In genomic region chr7:131927770-131928169, GRCh38 we compare ENCODE assay signal across 16 cellular contexts.
DNase-seq lines count a peak whose midpoint lies in the region; ATAC-seq, FAIRE-seq and TF ChIP-seq lines count a peak whose summit lies in the region.
"Had no signal": no experiment of that assay in that cellular context is flagged by ENCODE, and none has a peak within 500 bp of the region (broad histone marks: within the 10 kb centered on the region; RNA-seq: fewer than 3 reads in every experiment).

No MANE protein-coding gene starts in this region.

- TF ChIP-seq CTCF in HepG2 (CRISPR knock-in tag; IDR thresholded peaks at IDR 0.05) (no peak), right lobe of liver (IDR thresholded peaks at IDR 0.05) (no peak), endothelial cell (IDR thresholded peaks at IDR 0.05; ENCODE audit: unreplicated experiment) (no peak), foreskin keratinocyte (conservative IDR thresholded peaks at IDR 0.05) (no peak)

- in situ Hi-C loops in HepG2 (cut with HindIII; ENCODE audit: extremely low pct_ligation_motif_present, low pct_unique_long_range_greater_than_20kb) = no loop called here

- H3K4me3 ChIP-seq in HepG2 (replicated peaks in 1 of 3; ENCODE audit: insufficient read depth in 1 of 3, low read depth in 2 of 3, low read length in 3 of 3) = no peak overlapping the region
- no peak overlapping the region for H3K4me3 ChIP-seq in right lobe of liver
- H3K4me3 ChIP-seq: BLaER1 treated with 17β-estradiol and CSF1 and Interleukin-3, amounts not matched to agents 10 nM and 100 nM; GM23248 had no signal

- H3K27ac ChIP-seq in HepG2 (ENCODE audit: extremely low read length, insufficient read depth, low read length) = no peak overlapping the region
- H3K27ac ChIP-seq in right lobe of liver = no peak overlapping the region
- H3K27ac ChIP-seq in foreskin keratinocyte = no peak overlapping the region
- H3K27ac ChIP-seq: BLaER1 treated with 17β-estradiol and CSF1 and Interleukin-3, amounts not matched to agents 10 nM and 100 nM; GM23248 had no signal

- CTCF ChIA-PET in HepG2 (lab: Yijun Ruan, JAX; ENCODE audit: low intra/inter-chr PET ratio, low total read pairs) = no interaction called here

- H3K27me3 ChIP-seq in HepG2 (ENCODE audit: control insufficient read depth in 1 of 2, insufficient read depth in 2 of 2, low read length in 2 of 2) = no peaks in the 10 kb centered on the region
- H3K27me3 ChIP-seq in right lobe of liver = no peaks in the 10 kb centered on the region
- H3K27me3 ChIP-seq in foreskin keratinocyte = peaks cover 20% of the 10 kb centered on the region
- H3K27me3 ChIP-seq: BLaER1 treated with 17β-estradiol and CSF1 and Interleukin-3, amounts not matched to agents 10 nM and 100 nM had no signal

- no peaks in the 10 kb centered on the region for H3K4me1 Mint-ChIP-seq in stimulated activated effector memory CD8-positive, alpha-beta T cell treated with anti-CD3 and anti-CD28 coated beads, Interleukin-12 subunit alpha, Interleukin-12 subunit beta, amount 100 ng/mL, for 72 hours
- H3K4me1 Mint-ChIP-seq in endothelial cell (ENCODE audit: unreplicated experiment) = no peaks in the 10 kb centered on the region
- H3K4me1 Mint-ChIP-seq: CD4-positive, CD25-positive, alpha-beta regulatory T cell had no signal

- no peak overlapping the region for H3K4me2 ChIP-seq in HepG2 (ENCODE audit: low read depth, low read length)
- H3K4me2 ChIP-seq: BLaER1 treated with 17β-estradiol and CSF1 and Interleukin-3, amounts not matched to agents 10 nM and 100 nM had no signal

- no peaks in the 10 kb centered on the region for H4K20me1 ChIP-seq in HepG2 (ENCODE audit: insufficient read depth, low read length)
- H4K20me1 ChIP-seq: BLaER1 treated with 17β-estradiol and CSF1 and Interleukin-3, amounts not matched to agents 10 nM and 100 nM had no signal

- no peak overlapping the region for H3K9ac ChIP-seq in HepG2 (ENCODE audit: insufficient read depth, low read depth, low read length)
- H3K9ac ChIP-seq: BLaER1 treated with 17β-estradiol and CSF1 and Interleukin-3, amounts not matched to agents 10 nM and 100 nM; GM23248 had no signal

- H3K9me3 Mint-ChIP-seq in stimulated activated effector memory CD8-positive, alpha-beta T cell treated with anti-CD3 and anti-CD28 coated beads, Interleukin-12 subunit alpha, Interleukin-12 subunit beta, amount 100 ng/mL, for 72 hours = no peaks in the 10 kb centered on the region
- no peaks in the 10 kb centered on the region for H3K9me3 Mint-ChIP-seq in endothelial cell (ENCODE audit: unreplicated experiment)

- H3K36me3 ChIP-seq in HepG2 (replicated peaks in 1 of 2; ENCODE audit: control insufficient read depth in 1 of 2, insufficient read depth in 2 of 2, low read length in 2 of 2) (no peaks in the 10 kb centered on the region), right lobe of liver (no peaks in the 10 kb centered on the region)
- H3K36me3 ChIP-seq: BLaER1 treated with 17β-estradiol and CSF1 and Interleukin-3, amounts not matched to agents 10 nM and 100 nM had no signal

- no peak overlapping the region for H3K27ac Mint-ChIP-seq in stimulated activated effector memory CD8-positive, alpha-beta T cell treated with anti-CD3 and anti-CD28 coated beads, Interleukin-12 subunit alpha, Interleukin-12 subunit beta, amount 100 ng/mL, for 72 hours
- H3K27ac Mint-ChIP-seq in endothelial cell (ENCODE audit: unreplicated experiment) = no peak overlapping the region
- H3K27ac Mint-ChIP-seq: CD4-positive, CD25-positive, alpha-beta regulatory T cell had no signal

- H3K9me3 ChIP-seq in HepG2 (ENCODE audit: low read length) = no peaks in the 10 kb centered on the region
- no peaks in the 10 kb centered on the region for H3K9me3 ChIP-seq in right lobe of liver

- no peaks in the 10 kb centered on the region for H3K36me3 Mint-ChIP-seq in stimulated activated effector memory CD8-positive, alpha-beta T cell treated with anti-CD3 and anti-CD28 coated beads, Interleukin-12 subunit alpha, Interleukin-12 subunit beta, amount 100 ng/mL, for 72 hours
- H3K36me3 Mint-ChIP-seq in endothelial cell (ENCODE audit: low read depth, unreplicated experiment) = no peaks in the 10 kb centered on the region
- H3K36me3 Mint-ChIP-seq: CD4-positive, CD25-positive, alpha-beta regulatory T cell had no signal

- no peak for DNase-seq in HepG2 (ENCODE audit: low spot score)
- no peak for DNase-seq in right lobe of liver
- DNase-seq in left kidney (ENCODE audit: low read depth, low spot score) = peak; percentile 32
- no peak for DNase-seq in stimulated activated effector memory CD8-positive, alpha-beta T cell treated with anti-CD3 and anti-CD28 coated beads, Interleukin-12 subunit alpha, Interleukin-12 subunit beta, amount 100 ng/mL, for 72 hours (ENCODE audit: low spot score in 2 of 2)
- DNase-seq in endothelial cell (ENCODE audit: low spot score) = no peak
- DNase-seq in foreskin keratinocyte = no peak
- DNase-seq: 8988T; ACHN; Calu3; CD4-positive, CD25-positive, alpha-beta regulatory T cell; DMS 273 treated with DMSO at 0.1 percent for 48 hours; GM23248; H7 had no signal

- TF ChIP-seq EP300 in HepG2 (IDR thresholded peaks at IDR 0.05; ENCODE audit: low read depth in 2 of 2, low read length in 2 of 2) = no peak
- no peak for TF ChIP-seq EP300 in HepG2 (CRISPR knock-in tag; IDR thresholded peaks at IDR 0.05; ENCODE audit: borderline replicate concordance)

- H2AFZ ChIP-seq in HepG2 (ENCODE audit: low read length) = no peak overlapping the region
- H2AFZ ChIP-seq: GM23248 had no signal

- intact Hi-C loops in HepG2 (cut with micrococcal nuclease; ENCODE audit: unreplicated experiment) (no loop called here), right lobe of liver (cut with DNase I) (no loop called here)

- POLR2A ChIA-PET in HepG2 (lab: Yijun Ruan, JAX) = no interaction called here

- no peaks in the 10 kb centered on the region for H3K27me3 Mint-ChIP-seq in endothelial cell (ENCODE audit: unreplicated experiment)
- H3K27me3 Mint-ChIP-seq: CD4-positive, CD25-positive, alpha-beta regulatory T cell had no signal

- no peak overlapping the region for H3K4me3 Mint-ChIP-seq in stimulated activated effector memory CD8-positive, alpha-beta T cell treated with anti-CD3 and anti-CD28 coated beads, Interleukin-12 subunit alpha, Interleukin-12 subunit beta, amount 100 ng/mL, for 72 hours
- no peak overlapping the region for H3K4me3 Mint-ChIP-seq in endothelial cell (ENCODE audit: unreplicated experiment)
- H3K4me3 Mint-ChIP-seq: CD4-positive, CD25-positive, alpha-beta regulatory T cell had no signal

- H3K79me2 ChIP-seq in HepG2 (ENCODE audit: insufficient read depth, low read length) = no peaks in the 10 kb centered on the region

- TF ChIP-seq POLR2A in HepG2 (IDR thresholded peaks at IDR 0.05; ENCODE audit: insufficient read depth in 1 of 2, low read depth in 2 of 2, low read length in 2 of 2) (no peak), right lobe of liver (IDR thresholded peaks at IDR 0.05) (no peak)

- ATAC-seq in HepG2 (no peak), right lobe of liver (no peak), HG03097 (IDR thresholded peaks at IDR 0.05; ENCODE audit: low FRiP score, unreplicated experiment) (no peak), foreskin keratinocyte (no peak)
- peak; percentile 8 for ATAC-seq in stimulated activated effector memory CD8-positive, alpha-beta T cell treated with anti-CD3 and anti-CD28 coated beads, Interleukin-12 subunit alpha, Interleukin-12 subunit beta, amount 100 ng/mL, for 72 hours

- no peaks in the 10 kb centered on the region for H3K4me1 ChIP-seq in HepG2 (ENCODE audit: insufficient read depth, low read length)
- no peaks in the 10 kb centered on the region for H3K4me1 ChIP-seq in right lobe of liver
- no peaks in the 10 kb centered on the region for H3K4me1 ChIP-seq in foreskin keratinocyte
- H3K4me1 ChIP-seq: BLaER1 treated with 17β-estradiol and CSF1 and Interleukin-3, amounts not matched to agents 10 nM and 100 nM had no signal

- no peak for FAIRE-seq in HepG2 (lab: Jason Lieb, UNC)
- FAIRE-seq: GM18507 had no signal

- no peak for TF ChIP-seq RAD21 in HepG2 (CRISPR knock-in tag; IDR thresholded peaks at IDR 0.05)

- 18% methylated on average over 7 of the region's 8 CpGs for WGBS in HepG2 (ENCODE audit: low lambda C conversion rate)
- 56% methylated on average over 4 of the region's 8 CpGs for WGBS in right lobe of liver (ENCODE audit: insufficient coverage, low coverage, low lambda C conversion rate, missing lambda C conversion rate)

- no TSS peak for BruUV-seq in HepG2 (replicated peaks; lab: Mats Ljungman, UMichigan)

TF ChIP-seq in HepG2, 621 proteins besides CTCF, POLR2A, EP300 and RAD21:
- peak; percentile 22; the same call in 1 of the 2 replicates for TF ChIP-seq MNT (IDR thresholded peaks at IDR 0.05)
- TF ChIP-seq ZFP90 (CRISPR knock-in tag; IDR thresholded peaks at IDR 0.05; ENCODE audit: borderline replicate concordance) = no peak
